ENCODE assay signal across 8 cellular contexts in the genomic region with DNA sequence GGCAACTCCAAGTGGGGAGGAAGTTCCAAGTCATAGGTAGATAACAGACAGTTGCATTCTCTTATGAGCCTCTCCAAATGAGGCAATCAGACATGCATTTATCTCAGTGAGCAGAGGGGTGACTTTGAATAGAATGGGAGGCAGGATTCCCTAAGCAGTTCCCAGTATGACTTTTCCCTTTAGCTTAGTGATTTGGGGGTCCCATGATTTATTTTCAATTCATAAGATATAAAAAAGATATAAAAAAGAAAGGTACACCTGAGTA. TPM values are rescaled to one million over a fixed set of nuclear protein-coding genes. Genes with fewer than 3 reads are reported as not detected.
DNase-seq lines count a peak whose midpoint lies in the region; ATAC-seq and TF ChIP-seq lines count a peak whose summit lies in the region.

No MANE protein-coding gene starts in this region.

- intact Hi-C loops in Right ventricle myocardium inferior (cut with DNase I) = loop anchor here (10.0 kb wide), 1 partner anchor 764 kb away; the partner anchor contains the start of gene MMS22L

- peaks cover 13% of the 10 kb centered on the region for H3K36me3 ChIP-seq in cardiac muscle cell
- peaks cover 0 to 7% (median 3%) of the 10 kb centered on the region in 4 donors for H3K36me3 ChIP-seq in liver (ENCODE audit: control insufficient read depth in 4 of 4, insufficient read depth in 3 of 4, low read depth in 1 of 4, low read length in 3 of 4)
- H3K36me3 ChIP-seq in urinary bladder (ENCODE audit: insufficient read depth) = peaks cover 1% of the 10 kb centered on the region

- no peak for TF ChIP-seq CTCF in cardiac muscle cell (IDR thresholded peaks at IDR 0.05; ENCODE audit: low read depth, low read length)
- TF ChIP-seq CTCF in liver (IDR thresholded peaks at IDR 0.05; ENCODE audit: low read depth, low read length, missing input control) = no peak

- H3K4me3 ChIP-seq in cardiac muscle cell (peak overlapping the region; percentile 85), liver (ENCODE audit: low read depth in 1 of 3, low read length in 3 of 3) (peak overlapping the region; percentile 62 to 98 (median 94)), urinary bladder (ENCODE audit: low read depth, low read length) (peak overlapping the region; percentile 70)

- H3K4me1 ChIP-seq in cardiac muscle cell (ENCODE audit: low read depth) (peaks cover 13% of the 10 kb centered on the region), liver (ENCODE audit: control insufficient read depth in 4 of 4, insufficient read depth in 4 of 4, low read length in 3 of 4) (peaks cover 0 to 24% (median 8%) of the 10 kb centered on the region in 4 donors), urinary bladder (ENCODE audit: insufficient read depth) (no peaks in the 10 kb centered on the region)

- no peak for TF ChIP-seq RAD21 in liver (IDR thresholded peaks at IDR 0.05)

- no peak overlapping the region for H3K27ac ChIP-seq in cardiac muscle cell
- no peak overlapping the region for H3K27ac ChIP-seq in liver (ENCODE audit: low read depth in 1 of 2, low read length in 2 of 2)
- H3K27ac ChIP-seq in urinary bladder (ENCODE audit: low read depth) = no peak overlapping the region

- H3K9ac ChIP-seq in liver (ENCODE audit: low read depth in 1 of 2, low read length in 2 of 2) = peak overlapping the region; percentile 96 to 100

- no peak for DNase-seq in cardiac muscle cell (ENCODE audit: low read depth in 1 of 2, low spot score in 1 of 2)
- no peak for DNase-seq in Right ventricle myocardium inferior (ENCODE audit: missing footprints)
- DNase-seq in amniotic epithelial cell (ENCODE audit: low read depth) = peak; percentile 10
- no peak for DNase-seq in COLO829 (ENCODE audit: low spot score)

- H3K9me3 ChIP-seq in cardiac muscle cell (ENCODE audit: low read depth) = no peaks in the 10 kb centered on the region
- no peaks in the 10 kb centered on the region for H3K9me3 ChIP-seq in liver (ENCODE audit: control insufficient read depth in 4 of 4, low read length in 3 of 4)

- ATAC-seq in Right ventricle myocardium inferior = no peak
- no peak for ATAC-seq in HG02973 (IDR thresholded peaks at IDR 0.05; ENCODE audit: unreplicated experiment)
- no peak for ATAC-seq in HG02885 (IDR thresholded peaks at IDR 0.05; ENCODE audit: poor library complexity, unreplicated experiment)

- H3K27me3 ChIP-seq in cardiac muscle cell (no peaks in the 10 kb centered on the region), liver (ENCODE audit: control insufficient read depth in 4 of 4, insufficient read depth in 4 of 4, low read length in 3 of 4) (no peaks in the 10 kb centered on the region)

TF ChIP-seq in liver, 16 proteins besides CTCF, POLR2A, EP300 and RAD21:
- TF ChIP-seq SP1 (IDR thresholded peaks at IDR 0.05) (no peak), GABPA (IDR thresholded peaks at IDR 0.05 in 1 of 2, conservative IDR thresholded peaks at IDR 0.05 in 1 of 2) (no peak), HNF4G (IDR thresholded peaks at IDR 0.05) (no peak), HNF4A (conservative IDR thresholded peaks at IDR 0.05) (no peak), NR2F2 (IDR thresholded peaks at IDR 0.05) (no peak), RXRA (IDR thresholded peaks at IDR 0.05) (no peak), JUND (IDR thresholded peaks at IDR 0.05) (no peak), FOXA2 (IDR thresholded peaks at IDR 0.05) (no peak), TAF1 (conservative IDR thresholded peaks at IDR 0.05) (no peak), EGR1 (IDR thresholded peaks at IDR 0.05; ENCODE audit: low read depth in 2 of 2) (no peak), FOXA1 (IDR thresholded peaks at IDR 0.05) (no peak), YY1 (IDR thresholded peaks at IDR 0.05) (no peak)
- TF ChIP-seq, protein P1, sequence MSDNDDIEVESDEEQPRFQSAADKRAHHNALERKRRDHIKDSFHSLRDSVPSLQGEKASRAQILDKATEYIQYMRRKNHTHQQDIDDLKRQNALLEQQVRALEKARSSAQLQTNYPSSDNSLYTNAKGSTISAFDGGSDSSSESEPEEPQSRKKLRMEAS (IDR thresholded peaks at IDR 0.05) = no peak
- TF ChIP-seq, protein P2, sequence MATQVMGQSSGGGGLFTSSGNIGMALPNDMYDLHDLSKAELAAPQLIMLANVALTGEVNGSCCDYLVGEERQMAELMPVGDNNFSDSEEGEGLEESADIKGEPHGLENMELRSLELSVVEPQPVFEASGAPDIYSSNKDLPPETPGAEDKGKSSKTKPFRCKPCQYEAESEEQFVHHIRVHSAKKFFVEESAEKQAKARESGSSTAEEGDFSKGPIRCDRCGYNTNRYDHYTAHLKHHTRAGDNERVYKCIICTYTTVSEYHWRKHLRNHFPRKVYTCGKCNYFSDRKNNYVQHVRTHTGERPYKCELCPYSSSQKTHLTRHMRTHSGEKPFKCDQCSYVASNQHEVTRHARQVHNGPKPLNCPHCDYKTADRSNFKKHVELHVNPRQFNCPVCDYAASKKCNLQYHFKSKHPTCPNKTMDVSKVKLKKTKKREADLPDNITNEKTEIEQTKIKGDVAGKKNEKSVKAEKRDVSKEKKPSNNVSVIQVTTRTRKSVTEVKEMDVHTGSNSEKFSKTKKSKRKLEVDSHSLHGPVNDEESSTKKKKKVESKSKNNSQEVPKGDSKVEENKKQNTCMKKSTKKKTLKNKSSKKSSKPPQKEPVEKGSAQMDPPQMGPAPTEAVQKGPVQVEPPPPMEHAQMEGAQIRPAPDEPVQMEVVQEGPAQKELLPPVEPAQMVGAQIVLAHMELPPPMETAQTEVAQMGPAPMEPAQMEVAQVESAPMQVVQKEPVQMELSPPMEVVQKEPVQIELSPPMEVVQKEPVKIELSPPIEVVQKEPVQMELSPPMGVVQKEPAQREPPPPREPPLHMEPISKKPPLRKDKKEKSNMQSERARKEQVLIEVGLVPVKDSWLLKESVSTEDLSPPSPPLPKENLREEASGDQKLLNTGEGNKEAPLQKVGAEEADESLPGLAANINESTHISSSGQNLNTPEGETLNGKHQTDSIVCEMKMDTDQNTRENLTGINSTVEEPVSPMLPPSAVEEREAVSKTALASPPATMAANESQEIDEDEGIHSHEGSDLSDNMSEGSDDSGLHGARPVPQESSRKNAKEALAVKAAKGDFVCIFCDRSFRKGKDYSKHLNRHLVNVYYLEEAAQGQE (IDR thresholded peaks at IDR 0.05) = no peak
- TF ChIP-seq, protein P3, sequence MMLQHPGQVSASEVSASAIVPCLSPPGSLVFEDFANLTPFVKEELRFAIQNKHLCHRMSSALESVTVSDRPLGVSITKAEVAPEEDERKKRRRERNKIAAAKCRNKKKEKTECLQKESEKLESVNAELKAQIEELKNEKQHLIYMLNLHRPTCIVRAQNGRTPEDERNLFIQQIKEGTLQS (IDR thresholded peaks at IDR 0.05) = no peak
- TF ChIP-seq, protein P4, sequence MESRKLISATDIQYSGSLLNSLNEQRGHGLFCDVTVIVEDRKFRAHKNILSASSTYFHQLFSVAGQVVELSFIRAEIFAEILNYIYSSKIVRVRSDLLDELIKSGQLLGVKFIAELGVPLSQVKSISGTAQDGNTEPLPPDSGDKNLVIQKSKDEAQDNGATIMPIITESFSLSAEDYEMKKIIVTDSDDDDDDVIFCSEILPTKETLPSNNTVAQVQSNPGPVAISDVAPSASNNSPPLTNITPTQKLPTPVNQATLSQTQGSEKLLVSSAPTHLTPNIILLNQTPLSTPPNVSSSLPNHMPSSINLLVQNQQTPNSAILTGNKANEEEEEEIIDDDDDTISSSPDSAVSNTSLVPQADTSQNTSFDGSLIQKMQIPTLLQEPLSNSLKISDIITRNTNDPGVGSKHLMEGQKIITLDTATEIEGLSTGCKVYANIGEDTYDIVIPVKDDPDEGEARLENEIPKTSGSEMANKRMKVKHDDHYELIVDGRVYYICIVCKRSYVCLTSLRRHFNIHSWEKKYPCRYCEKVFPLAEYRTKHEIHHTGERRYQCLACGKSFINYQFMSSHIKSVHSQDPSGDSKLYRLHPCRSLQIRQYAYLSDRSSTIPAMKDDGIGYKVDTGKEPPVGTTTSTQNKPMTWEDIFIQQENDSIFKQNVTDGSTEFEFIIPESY (IDR thresholded peaks at IDR 0.05) = no peak

RNA-seq across cellular contexts. Expression of gene UFL1, which starts 0.8 kb away (rescaled TPM):
- total RNA-seq in cardiac muscle cell (17.5 and 26.2 TPM in 2 replicates), Right ventricle myocardium inferior (22.1 TPM), liver (10 to 100 TPM; 18.6 to 25.9 TPM), urinary bladder (60.2 TPM)
- polyA plus RNA-seq in cardiac muscle cell (18.7 and 37.4 TPM in 2 replicates), liver (10 to 100 TPM; 13.1 to 16.9 TPM), urinary bladder (20.7 TPM)

RNA-seq across cellular contexts. Expression of gene FHL5, which starts 42.1 kb away (rescaled TPM):
- not detected in 2 replicates for total RNA-seq in cardiac muscle cell
- polyA plus RNA-seq in cardiac muscle cell = not detected in 2 replicates
- total RNA-seq in Right ventricle myocardium inferior = 6.8 TPM
- total RNA-seq in liver = under 1 TPM in 1 of 2 donors, not detected in 1; 0.33 TPM
- under 1 TPM; 0.22 to 0.42 TPM for polyA plus RNA-seq in liver
- 3.0 TPM for total RNA-seq in urinary bladder
- 12.8 TPM for polyA plus RNA-seq in urinary bladder
